21 cellular contexts compared by ENCODE assay signal in the genomic region with DNA sequence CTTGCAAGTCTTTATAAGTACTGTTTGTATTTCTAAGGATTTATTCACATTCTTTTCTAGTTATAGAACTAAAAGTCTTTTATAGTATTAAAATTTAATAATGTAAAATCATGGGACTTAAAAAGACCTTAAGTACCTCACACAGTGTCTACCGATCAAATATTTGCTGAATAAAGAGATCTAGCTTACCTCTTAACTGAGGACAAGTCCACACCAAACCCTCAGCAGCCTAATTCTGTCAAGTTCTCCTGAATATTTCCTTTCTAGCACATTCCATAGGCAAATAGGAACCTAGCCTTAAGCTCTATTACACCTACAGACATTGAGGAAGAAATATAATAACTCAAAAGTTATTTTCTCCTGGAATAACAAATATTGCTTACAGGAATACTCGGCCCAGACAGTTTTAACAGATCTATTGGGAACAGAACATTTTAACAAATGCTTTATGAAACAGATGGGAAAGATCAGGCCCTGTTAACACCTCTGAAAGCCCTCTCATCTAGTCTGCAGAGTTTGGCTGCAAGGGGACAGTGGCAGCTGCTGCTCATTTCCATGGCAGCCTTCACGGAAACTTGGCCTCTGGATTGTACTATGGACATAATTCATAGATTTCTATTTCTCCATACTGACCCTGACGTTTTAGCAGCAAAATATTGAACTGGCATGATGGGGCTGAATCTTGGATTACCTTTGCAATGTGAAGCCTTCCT. TPM values are rescaled to one million over a fixed set of nuclear protein-coding genes. Genes with fewer than 3 reads are reported as not detected.
"Had no signal": no experiment of that assay in that cellular context is flagged by ENCODE, and none has a peak within 500 bp of the region (broad histone marks: within the 10 kb centered on the region; RNA-seq: fewer than 3 reads in every experiment).

No MANE protein-coding gene starts in this region.

- H3K36me3 ChIP-seq: ascending aorta, brain microvascular endothelial cell, esophagus squamous epithelium, neural progenitor cell, sigmoid colon, thoracic aorta, upper lobe of left lung had no signal

- H3K4me2 ChIP-seq: neural progenitor cell, smooth muscle cell had no signal

- DNase-seq: activated CD4-positive, alpha-beta T cell treated with anti-CD3 and anti-CD28 coated beads for 1 hour; activated CD4-positive, alpha-beta T cell treated with anti-CD3 and anti-CD28 coated beads, Interleukin-2, amount 50 U/mL, for 1 hour; activated CD8-positive, alpha-beta T cell treated with anti-CD3 and anti-CD28 coated beads, Interleukin-2, amount 10 ng/mL, durations not matched to agents 7 days and 5 days; brain microvascular endothelial cell; endodermal cell; esophagus squamous epithelium; immature natural killer cell; naive thymus-derived CD4-positive, alpha-beta T cell; posterior cingulate gyrus; sigmoid colon; stimulated activated CD4-positive, alpha-beta T cell treated with anti-CD3 and anti-CD28 coated beads, Interleukin-15, amount 100 ng/mL, for 24 hours; stimulated activated naive CD4-positive, alpha-beta T cell; T-helper 9 cell; upper lobe of left lung had no signal

- H2AFZ ChIP-seq: neural progenitor cell had no signal

- H3K27me3 ChIP-seq: ascending aorta, brain microvascular endothelial cell, esophagus squamous epithelium, neural progenitor cell, sigmoid colon, upper lobe of left lung had no signal

- H3K4me1 ChIP-seq: ascending aorta, neural progenitor cell, sigmoid colon had no signal

- H3K4me3 ChIP-seq: ascending aorta, coronary artery, esophagus squamous epithelium, neural progenitor cell, sigmoid colon, smooth muscle cell, thoracic aorta, upper lobe of left lung had no signal

- H3K27ac ChIP-seq: ascending aorta, brain microvascular endothelial cell, coronary artery, esophagus squamous epithelium, neural progenitor cell, thoracic aorta had no signal

- H3K9me3 ChIP-seq: ascending aorta, esophagus squamous epithelium, sigmoid colon, thoracic aorta, upper lobe of left lung had no signal

- ATAC-seq: activated CD8-positive, alpha-beta T cell treated with anti-CD3 and anti-CD28 coated beads, Interleukin-2, amount 10 ng/mL, durations not matched to agents 7 days and 5 days; activated naive CD4-positive, alpha-beta T cell treated with anti-CD3 and anti-CD28 coated beads, Interleukin-2, amount 50 U/mL, for 72 hours; naive thymus-derived CD4-positive, alpha-beta T cell had no signal

RNA-seq across cellular contexts. Expression of gene CRPPA, which starts 8.6 kb away (rescaled TPM):
- total RNA-seq: ascending aorta had no signal

RNA-seq across cellular contexts. Expression of gene SOSTDC1, which starts 52.8 kb away (rescaled TPM):
- total RNA-seq: activated CD8-positive, alpha-beta T cell treated with anti-CD3 and anti-CD28 coated beads, Interleukin-2, amount 10 ng/mL, durations not matched to agents 7 days and 5 days; activated naive CD4-positive, alpha-beta T cell treated with anti-CD3 and anti-CD28 coated beads, Interleukin-2, amount 50 U/mL, for 72 hours; ascending aorta; naive thymus-derived CD4-positive, alpha-beta T cell; T-helper 1 cell treated with Interleukin-12 subunit alpha and Interleukin-12 subunit beta and Interleukin-4 antibody, amounts not matched to agents 30 ng/mL and 1 ng/mL, for 36 hours had no signal
- polyA plus RNA-seq: immature natural killer cell; naive thymus-derived CD4-positive, alpha-beta T cell had no signal
